9 cellular contexts compared by ENCODE assay signal in genomic region chr6:36443498-36443844, GRCh38. TPM values are rescaled to one million over a fixed set of nuclear protein-coding genes. Genes with fewer than 3 reads are reported as not detected.
DNase-seq lines count a peak whose midpoint lies in the region; FAIRE-seq and TF ChIP-seq lines count a peak whose summit lies in the region.
"Had no signal": no experiment of that assay in that cellular context is flagged by ENCODE, and none has a peak within 500 bp of the region (broad histone marks: within the 10 kb centered on the region; RNA-seq: fewer than 3 reads in every experiment).

No MANE protein-coding gene starts in this region.

- H3K4me3 Mint-ChIP-seq in CD8-positive, alpha-beta memory T cell = peak overlapping the region; percentile 96 to 98 (median 98)
- H3K4me3 Mint-ChIP-seq in nephron progenitor cell = peak overlapping the region; percentile 96

- POLR2A ChIA-PET in CD8-positive, alpha-beta memory T cell (lab: Charles Lee) = interaction anchor here (1.0 to 1.1 kb wide), 4 partner anchors 21 to 157 kb away, joined by 3 to 8 read pairs (median 5); no protein-coding TSS in a partner anchor

- H3K9me3 Mint-ChIP-seq in CD8-positive, alpha-beta memory T cell = peaks cover 0 to 2% (median 0%) of the 10 kb centered on the region in 5 donors
- H3K9me3 Mint-ChIP-seq in nephron progenitor cell = peaks cover 5% of the 10 kb centered on the region

- peak overlapping the region; percentile 97 for H3K27ac ChIP-seq in CD8-positive, alpha-beta memory T cell (ENCODE audit: low read depth, low read length)
- H3K27ac ChIP-seq in duodenal mucosa (ENCODE audit: low read depth, low read length) = peak overlapping the region; percentile 96

- FAIRE-seq in GM12892 (lab: Jason Lieb, UNC) = no peak

- TF ChIP-seq POLR2A in NB4 (IDR thresholded peaks at IDR 0.05; ENCODE audit: extremely low read depth, insufficient read length) (no peak), GM12892 (IDR thresholded peaks at IDR 0.05; ENCODE audit: low read depth, low read length) (no peak)

- peaks cover 0 to 26% (median 0%) of the 10 kb centered on the region in 3 donors for H3K36me3 Mint-ChIP-seq in CD8-positive, alpha-beta memory T cell
- peaks cover 32% of the 10 kb centered on the region for H3K36me3 Mint-ChIP-seq in nephron progenitor cell (ENCODE audit: low read depth)

- H3K27me3 ChIP-seq in CD8-positive, alpha-beta memory T cell (ENCODE audit: insufficient read depth, low read length, poor library complexity, severe bottlenecking) = no peaks in the 10 kb centered on the region
- H3K27me3 ChIP-seq in duodenal mucosa (ENCODE audit: control insufficient read depth in 1 of 2, insufficient read depth in 2 of 2, low read length in 2 of 2) = no peaks in the 10 kb centered on the region

- H3K4me1 ChIP-seq in CD8-positive, alpha-beta memory T cell (ENCODE audit: insufficient read depth, low read length) = peaks cover 36% of the 10 kb centered on the region
- H3K4me1 ChIP-seq in duodenal mucosa (ENCODE audit: control insufficient read depth in 1 of 2, insufficient read depth in 2 of 2, low read length in 2 of 2) = peaks cover 22 to 27% of the 10 kb centered on the region in 2 donors

- DNase-seq in CD8-positive, alpha-beta memory T cell = no peak
- no peak for DNase-seq in NB4 (ENCODE audit: low read depth)
- DNase-seq in nephron progenitor cell = no peak
- no peak for DNase-seq in activated gamma-delta T cell treated with Interleukin-2 at 50 U/mL for 16 hours
- DNase-seq in GM12892 (ENCODE audit: insufficient read length) = no peak
- DNase-seq in activated CD8-positive, alpha-beta memory T cell treated with anti-CD3 and anti-CD28 coated beads, Interleukin-2, amount 50 U/mL, for 48 hours = no peak
- DNase-seq in NCI-H187 (lab: John Stamatoyannopoulos, UW) = no peak

- no peaks in the 10 kb centered on the region for H3K36me3 ChIP-seq in CD8-positive, alpha-beta memory T cell (ENCODE audit: insufficient read depth, low read length)
- no peaks in the 10 kb centered on the region for H3K36me3 ChIP-seq in duodenal mucosa (ENCODE audit: control insufficient read depth in 1 of 2, insufficient read depth in 2 of 2, low read length in 2 of 2)

- TF ChIP-seq CTCF in NB4 (IDR thresholded peaks at IDR 0.05; ENCODE audit: low read depth, low read length) = no peak
- TF ChIP-seq CTCF in nephron progenitor cell (IDR thresholded peaks at IDR 0.05) = no peak

- H3K4me3 ChIP-seq in CD8-positive, alpha-beta memory T cell (ENCODE audit: low read length) = peak overlapping the region; percentile 98
- H3K4me3 ChIP-seq in NB4 (ENCODE audit: low read depth, low read length) (peak overlapping the region; percentile 92), duodenal mucosa (ENCODE audit: low read depth in 1 of 2, low read length in 2 of 2) (peak overlapping the region; percentile 78 to 93)

- peaks cover 47 to 65% (median 62%) of the 10 kb centered on the region in 3 donors for H3K4me1 Mint-ChIP-seq in CD8-positive, alpha-beta memory T cell
- peaks cover 41% of the 10 kb centered on the region for H3K4me1 Mint-ChIP-seq in nephron progenitor cell

- H3K27me3 Mint-ChIP-seq in CD8-positive, alpha-beta memory T cell = peaks cover 0 to 3% of the 10 kb centered on the region in 2 donors
- no peaks in the 10 kb centered on the region for H3K27me3 Mint-ChIP-seq in nephron progenitor cell (ENCODE audit: low read depth, poor library complexity)

- CTCF ChIA-PET in CD8-positive, alpha-beta memory T cell (lab: Charles Lee) = interaction anchor here (0.9 to 1.9 kb wide), 3 partner anchors 18 to 20 kb away, joined by 3 to 10 read pairs (median 3); no protein-coding TSS in a partner anchor

- peak overlapping the region; percentile 97 to 98 for H3K9ac ChIP-seq in duodenal mucosa (ENCODE audit: low read depth in 1 of 2, low read length in 2 of 2)

- H3K9me3 ChIP-seq in CD8-positive, alpha-beta memory T cell (ENCODE audit: low read length) = no peaks in the 10 kb centered on the region
- H3K9me3 ChIP-seq in duodenal mucosa (ENCODE audit: control insufficient read depth in 1 of 2, low read length in 2 of 2) = no peaks in the 10 kb centered on the region

- peak overlapping the region; percentile 90 to 99 (median 95) for H3K27ac Mint-ChIP-seq in CD8-positive, alpha-beta memory T cell
- H3K27ac Mint-ChIP-seq in nephron progenitor cell = peak overlapping the region; percentile 89

RNA-seq across cellular contexts. Expression of gene KCTD20, which starts 0.7 kb away (rescaled TPM):
- total RNA-seq in CD8-positive, alpha-beta memory T cell = 10 to 100 TPM; 52.3 to 52.4 TPM
- polyA plus RNA-seq in CD8-positive, alpha-beta memory T cell = 41.4 TPM
- polyA plus RNA-seq in GM12892 (2012; ENCODE audit: missing spikeins) = 50.1 TPM

RNA-seq across cellular contexts. Expression of gene PXT1, which starts 0.8 kb away (rescaled TPM):
- under 1 TPM in 1 of 2 experiments, not detected in 1; 0.20 TPM for total RNA-seq in CD8-positive, alpha-beta memory T cell
- not detected for polyA plus RNA-seq in CD8-positive, alpha-beta memory T cell
- 0.98 TPM for polyA plus RNA-seq in GM12892 (2012; ENCODE audit: missing spikeins)
- total RNA-seq: HT1080 had no signal

RNA-seq across cellular contexts. Expression of gene ETV7, which starts 56.0 kb away (rescaled TPM):
- under 1 TPM; 0.61 to 0.78 TPM for total RNA-seq in CD8-positive, alpha-beta memory T cell
- 2.4 TPM for polyA plus RNA-seq in CD8-positive, alpha-beta memory T cell
- 2.9 TPM for polyA plus RNA-seq in GM12892 (2012; ENCODE audit: missing spikeins)
- total RNA-seq: HT1080 had no signal
